ENCODE assay signal across 11 cellular contexts in the genomic region with DNA sequence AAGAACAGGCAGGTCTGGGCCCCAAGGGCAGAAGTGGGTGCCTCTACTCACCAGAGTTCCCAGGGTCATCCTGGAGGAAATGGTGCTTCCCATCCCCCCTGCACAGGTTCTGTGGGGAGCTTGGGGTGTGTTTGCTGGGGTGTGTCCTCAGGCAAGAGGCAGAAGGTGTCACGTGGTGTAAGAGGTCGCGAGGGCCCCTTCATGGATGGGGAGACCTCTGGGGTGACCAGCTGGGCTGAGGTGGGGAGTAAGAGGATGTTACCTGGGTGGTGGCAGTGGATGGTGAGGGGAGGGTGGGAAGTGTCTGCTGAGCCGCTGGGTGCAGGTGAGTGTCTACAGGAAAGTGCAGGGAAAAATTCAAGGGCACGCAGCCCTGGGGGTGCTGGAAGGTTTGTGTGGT. TPM values are rescaled to one million over a fixed set of nuclear protein-coding genes. Genes with fewer than 3 reads are reported as not detected.
DNase-seq lines count a peak whose midpoint lies in the region; ATAC-seq, FAIRE-seq and TF ChIP-seq lines count a peak whose summit lies in the region.
"Not testable (repeated sequence)": the region's sequence is repeated elsewhere in the genome, so short reads cannot be mapped to it uniquely, and the experiment has no call there.
"Had no signal": no experiment of that assay in that cellular context is flagged by ENCODE, and none has a peak within 500 bp of the region (broad histone marks: within the 10 kb centered on the region; RNA-seq: fewer than 3 reads in every experiment).

No MANE protein-coding gene starts in this region.

- H3K27me3 ChIP-seq in GM23338 (ENCODE audit: insufficient read depth) = peaks cover 76% of the 10 kb centered on the region
- H3K27me3 ChIP-seq in astrocyte (ENCODE audit: insufficient read depth, low read length) = not testable (repeated sequence)
- peaks cover 36% of the 10 kb centered on the region for H3K27me3 ChIP-seq in hepatocyte

- not testable (repeated sequence) for H3F3A ChIP-seq in GM23338 (replicated peaks; ENCODE audit: low read depth)

- H3K27me3 Mint-ChIP-seq in GM23338 (ENCODE audit: insufficient read depth, low read depth, poor library complexity) (peaks cover 71% of the 10 kb centered on the region), activated B cell treated with CpG ODN at 0.5 μM for 24 hours (peaks cover 69% of the 10 kb centered on the region), astrocyte (ENCODE audit: low read depth, unreplicated experiment) (peaks cover 85% of the 10 kb centered on the region), nephron (ENCODE audit: low read depth) (peaks cover 82% of the 10 kb centered on the region)

- not testable (repeated sequence) for H4K20me1 ChIP-seq in GM23338 (replicated peaks; ENCODE audit: insufficient read depth); astrocyte (ENCODE audit: insufficient read depth, low read length); hepatocyte (ENCODE audit: insufficient read depth, poor library complexity, severe bottlenecking)

- not testable (repeated sequence) for H3K36me3 ChIP-seq in GM23338 (ENCODE audit: insufficient read depth); astrocyte (ENCODE audit: insufficient read depth, low read length); hepatocyte (replicated peaks; ENCODE audit: insufficient read depth, low read depth)

- H3K36me3 Mint-ChIP-seq in GM23338 (ENCODE audit: low read depth); activated B cell treated with CpG ODN at 0.5 μM for 24 hours (ENCODE audit: low read depth); astrocyte (ENCODE audit: low read depth, unreplicated experiment); nephron (ENCODE audit: low read depth): not testable (repeated sequence)

- H2AFZ ChIP-seq in GM23338; astrocyte (ENCODE audit: low read depth, low read length); hepatocyte: not testable (repeated sequence)

- not testable (repeated sequence) for H3K9me3 ChIP-seq in astrocyte (ENCODE audit: insufficient read depth, low read depth, low read length); hepatocyte (ENCODE audit: low read depth)

- DNase-seq in GM23338 (ENCODE audit: low spot score); astrocyte (ENCODE audit: low read depth); hepatocyte (ENCODE audit: low spot score): not testable (repeated sequence)
- peak; percentile 14 for DNase-seq in activated B cell treated with CpG ODN at 0.5 μM for 24 hours
- peak; percentile 42 for DNase-seq in ureter (ENCODE audit: low spot score)

- intact Hi-C loops in activated B cell treated with CpG ODN at 0.5 μM for 24 hours (cut with micrococcal nuclease) = loop anchor here (2.0 to 10.0 kb wide), 2 partner anchors 57 to 197 kb away; partner anchors contain the start of gene LRP11

- POLR2A ChIA-PET in activated B cell treated with CpG ODN at 0.5 μM for 24 hours (lab: Charles Lee) = not testable (repeated sequence)

- not testable (repeated sequence) for H3K9me3 Mint-ChIP-seq in GM23338, activated B cell treated with CpG ODN at 0.5 μM for 24 hours, nephron
- H3K9me3 Mint-ChIP-seq in astrocyte (ENCODE audit: unreplicated experiment) = peaks cover 23% of the 10 kb centered on the region

- H3K9ac ChIP-seq in astrocyte (ENCODE audit: low read length) = not testable (repeated sequence)

- not testable (repeated sequence) for H3K27ac ChIP-seq in GM23338 (ENCODE audit: low read depth); astrocyte (ENCODE audit: low read depth, low read length); hepatocyte

- not testable (repeated sequence) for FAIRE-seq in astrocyte (lab: Jason Lieb, UNC)

- H3K4me3 Mint-ChIP-seq in GM23338 (peak overlapping the region; percentile 74), activated B cell treated with CpG ODN at 0.5 μM for 24 hours (peak overlapping the region; percentile 28), nephron (peak overlapping the region; percentile 64 to 76 (median 71))
- H3K4me3 Mint-ChIP-seq in astrocyte (ENCODE audit: unreplicated experiment) = not testable (repeated sequence)

- H3K4me2 ChIP-seq in GM23338 (peak overlapping the region; percentile 96), astrocyte (ENCODE audit: low read length) (peak overlapping the region; percentile 97), hepatocyte (peak overlapping the region; percentile 96)

- H3K79me2 ChIP-seq in GM23338 (replicated peaks; ENCODE audit: insufficient read depth); astrocyte (ENCODE audit: insufficient read depth, low read length); hepatocyte: not testable (repeated sequence)

- CTCF ChIA-PET in activated B cell treated with CpG ODN at 0.5 μM for 24 hours (lab: Charles Lee) = not testable (repeated sequence)

- not testable (repeated sequence) for H3K9me2 ChIP-seq in GM23338 (ENCODE audit: insufficient read depth); hepatocyte (replicated peaks; ENCODE audit: insufficient read depth)

- H3K4me1 Mint-ChIP-seq in GM23338; astrocyte (ENCODE audit: low read depth, unreplicated experiment); nephron: not testable (repeated sequence)
- H3K4me1 Mint-ChIP-seq in activated B cell treated with CpG ODN at 0.5 μM for 24 hours = peaks cover 31% of the 10 kb centered on the region

- H3K27ac Mint-ChIP-seq in GM23338; activated B cell treated with CpG ODN at 0.5 μM for 24 hours; astrocyte (ENCODE audit: unreplicated experiment); nephron: not testable (repeated sequence)

- WGBS in hepatocyte (ENCODE audit: low lambda C conversion rate, missing lambda C conversion rate) = 17% methylated on average over 5 of the region's 5 CpGs

- H3K4me3 ChIP-seq in GM23338 = peak overlapping the region; percentile 87
- not testable (repeated sequence) for H3K4me3 ChIP-seq in astrocyte (ENCODE audit: insufficient read depth, low read depth, low read length); hepatocyte

- not testable (repeated sequence) for H3K4me1 ChIP-seq in GM23338 (ENCODE audit: insufficient read depth); hepatocyte (ENCODE audit: insufficient read depth)
- peaks cover 12% of the 10 kb centered on the region for H3K4me1 ChIP-seq in astrocyte (ENCODE audit: insufficient read depth, low read length)

- ATAC-seq in GM23338; activated B cell treated with CpG ODN at 0.5 μM for 24 hours (ENCODE audit: low read depth): not testable (repeated sequence)

- not testable (repeated sequence) for TF ChIP-seq CTCF in GM23338 (conservative IDR thresholded peaks at IDR 0.05; ENCODE audit: low read depth in 2 of 2); activated B cell treated with CpG ODN at 0.5 μM for 24 hours (IDR thresholded peaks at IDR 0.05); astrocyte (IDR thresholded peaks at IDR 0.05; ENCODE audit: insufficient read depth, low read depth, low read length); hepatocyte (IDR thresholded peaks at IDR 0.05; ENCODE audit: poor library complexity); nephron (IDR thresholded peaks at IDR 0.05; ENCODE audit: unreplicated experiment in 3 of 3)

RNA-seq across cellular contexts. Expression of gene RAET1G, which starts 0.8 kb away (rescaled TPM):
- total RNA-seq in GM23338 (2014; rRNA removed; shearing (Covaris generic)) = not detected in 2 replicates
- polyA plus RNA-seq in GM23338 (2016; fragmentation: Nextera tagmentation; extraction: Ambion mirVana) (not detected in 2 replicates), hepatocyte (0.31 and 4.0 TPM in 2 replicates)
- total RNA-seq in activated B cell treated with CpG ODN at 0.5 μM for 24 hours (not detected in 2 replicates), astrocyte (not detected in 2 replicates), hepatocyte (1.5 TPM in 1 of 2 replicates, not detected in the other), ureter (5.2 TPM)
- total RNA-seq: activated CD8-positive, alpha-beta T cell treated with anti-CD3 and anti-CD28 coated beads, Interleukin-2, amount 10 ng/mL, durations not matched to agents 7 days and 5 days; SJCRH30; testis had no signal
- polyA plus RNA-seq: CD14-positive monocyte had no signal

RNA-seq across cellular contexts. Expression of gene ULBP2, which starts 19.7 kb away (rescaled TPM):
- total RNA-seq in GM23338 (2014; rRNA removed; shearing (Covaris generic)) = 1.1 TPM in 1 of 2 replicates, not detected in the other
- polyA plus RNA-seq in GM23338 (2016; fragmentation: Nextera tagmentation; extraction: Ambion mirVana) = 0.21 TPM in 1 of 2 replicates, not detected in the other
- total RNA-seq in activated B cell treated with CpG ODN at 0.5 μM for 24 hours = 0.29 and 0.37 TPM in 2 replicates
- 7.3 and 7.5 TPM in 2 replicates for total RNA-seq in astrocyte
- 0.10 and 1.1 TPM in 2 replicates for total RNA-seq in hepatocyte
- 0.15 and 1.9 TPM in 2 replicates for polyA plus RNA-seq in hepatocyte
- total RNA-seq in ureter = 3.0 TPM

RNA-seq across cellular contexts. Expression of gene RAET1E, which starts 24.2 kb away (rescaled TPM):
- not detected in 2 replicates for total RNA-seq in GM23338 (2014; rRNA removed; shearing (Covaris generic))
- not detected in 2 replicates for polyA plus RNA-seq in GM23338 (2016; fragmentation: Nextera tagmentation; extraction: Ambion mirVana)
- total RNA-seq in activated B cell treated with CpG ODN at 0.5 μM for 24 hours = not detected in 2 replicates
- not detected in 2 replicates for total RNA-seq in astrocyte
- total RNA-seq in hepatocyte = 0.28 TPM in 1 of 2 replicates, not detected in the other
- 0.44 TPM in 1 of 2 replicates, not detected in the other for polyA plus RNA-seq in hepatocyte
- 5.5 TPM for total RNA-seq in ureter
- total RNA-seq: activated CD8-positive, alpha-beta T cell treated with anti-CD3 and anti-CD28 coated beads, Interleukin-2, amount 10 ng/mL, durations not matched to agents 7 days and 5 days; SJCRH30 had no signal
- polyA plus RNA-seq: CD14-positive monocyte had no signal

RNA-seq across cellular contexts. Expression of gene ULBP1, which starts 41.7 kb away (rescaled TPM):
- 1.0 and 1.7 TPM in 2 replicates for total RNA-seq in GM23338 (2014; rRNA removed; shearing (Covaris generic))
- 0.74 and 1.3 TPM in 2 replicates for polyA plus RNA-seq in GM23338 (2016; fragmentation: Nextera tagmentation; extraction: Ambion mirVana)
- 1.9 and 2.2 TPM in 2 replicates for total RNA-seq in activated B cell treated with CpG ODN at 0.5 μM for 24 hours
- 7.4 and 8.8 TPM in 2 replicates for total RNA-seq in astrocyte
- 0.27 and 0.28 TPM in 2 replicates for total RNA-seq in hepatocyte
- polyA plus RNA-seq in hepatocyte = 0.27 TPM in 1 of 2 replicates, not detected in the other
- 2.5 TPM for total RNA-seq in ureter
- total RNA-seq: mucosa of descending colon had no signal

RNA-seq across cellular contexts. Expression of gene LRP11, which starts 57.9 kb away (rescaled TPM):
- total RNA-seq in GM23338 (2014; rRNA removed; shearing (Covaris generic)) = 31.5 and 37.1 TPM in 2 replicates
- polyA plus RNA-seq in GM23338 (2016; fragmentation: Nextera tagmentation; extraction: Ambion mirVana) (9.3 and 10.8 TPM in 2 replicates), hepatocyte (28.1 and 35.4 TPM in 2 replicates)
- total RNA-seq in activated B cell treated with CpG ODN at 0.5 μM for 24 hours (0.29 TPM in 2 replicates), astrocyte (24.2 and 26.2 TPM in 2 replicates), hepatocyte (33.6 and 46.8 TPM in 2 replicates), ureter (73.6 TPM)
